Comparison of ENCODE assay signal across 1 cellular context in the genomic region with DNA sequence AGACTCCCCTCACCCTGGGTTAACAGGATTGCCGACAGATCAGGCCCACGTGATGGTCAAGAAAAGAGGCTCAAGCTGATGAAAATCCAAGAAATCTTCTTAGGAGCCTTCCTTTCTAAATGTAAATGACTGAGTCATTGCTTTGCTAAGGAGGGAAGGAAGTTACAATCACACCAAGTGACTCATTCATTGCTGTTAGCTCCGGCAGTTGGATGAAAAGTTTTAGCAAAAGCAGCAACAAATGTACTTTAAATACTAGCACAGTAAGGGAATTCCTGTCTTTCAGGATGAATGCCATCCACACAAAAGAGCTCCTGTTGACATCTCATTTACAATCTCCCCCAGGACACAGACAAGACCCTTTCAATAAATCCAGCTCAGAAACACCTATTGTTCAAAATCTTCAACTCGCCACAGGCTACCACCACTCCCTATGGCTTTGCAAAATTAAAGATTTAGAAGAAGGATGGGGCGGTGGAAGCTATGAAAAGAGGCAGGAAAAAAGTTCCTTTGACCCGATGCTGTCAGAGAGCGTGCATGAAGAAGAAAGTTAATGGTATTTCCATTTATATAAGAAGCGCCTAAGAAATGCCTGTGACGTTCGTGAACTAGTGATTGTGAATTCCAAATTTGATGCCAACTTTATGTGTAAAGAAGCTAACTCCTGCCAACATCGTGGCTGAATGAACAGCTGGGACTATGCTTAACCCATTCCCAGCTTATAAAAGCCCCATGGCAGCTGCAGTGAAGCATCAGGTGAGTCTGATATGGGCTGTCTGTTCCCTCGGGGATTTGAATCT.
TF ChIP-seq lines count a peak whose summit lies in the region.

No MANE protein-coding gene starts in this region.

TF ChIP-seq in K562, 482 proteins besides CTCF, POLR2A, EP300 and RAD21 (continued from another document and continues in another):
- TF ChIP-seq, protein P1, sequence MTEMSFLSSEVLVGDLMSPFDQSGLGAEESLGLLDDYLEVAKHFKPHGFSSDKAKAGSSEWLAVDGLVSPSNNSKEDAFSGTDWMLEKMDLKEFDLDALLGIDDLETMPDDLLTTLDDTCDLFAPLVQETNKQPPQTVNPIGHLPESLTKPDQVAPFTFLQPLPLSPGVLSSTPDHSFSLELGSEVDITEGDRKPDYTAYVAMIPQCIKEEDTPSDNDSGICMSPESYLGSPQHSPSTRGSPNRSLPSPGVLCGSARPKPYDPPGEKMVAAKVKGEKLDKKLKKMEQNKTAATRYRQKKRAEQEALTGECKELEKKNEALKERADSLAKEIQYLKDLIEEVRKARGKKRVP (CRISPR knock-in tag; IDR thresholded peaks at IDR 0.05): peak; percentile 97
- TF ChIP-seq ZNF232 (CRISPR knock-in tag; IDR thresholded peaks at IDR 0.05): peak; percentile 21; the same call in 1 of the 2 replicates
- peak; percentile 87 for TF ChIP-seq GABPB2 (CRISPR knock-in tag; conservative IDR thresholded peaks at IDR 0.05)
- peak; percentile 27 for TF ChIP-seq SAP30 (IDR thresholded peaks at IDR 0.05; ENCODE audit: borderline replicate concordance, insufficient read depth, low read depth, low read length, poor library complexity, severe bottlenecking)
- TF ChIP-seq HSF4 (CRISPR knock-in tag; IDR thresholded peaks at IDR 0.05; ENCODE audit: borderline replicate concordance): peak; percentile 43; the same call in 1 of the 2 replicates
- TF ChIP-seq COPS2 (conservative IDR thresholded peaks at IDR 0.05): no peak
- TF ChIP-seq, protein P2, sequence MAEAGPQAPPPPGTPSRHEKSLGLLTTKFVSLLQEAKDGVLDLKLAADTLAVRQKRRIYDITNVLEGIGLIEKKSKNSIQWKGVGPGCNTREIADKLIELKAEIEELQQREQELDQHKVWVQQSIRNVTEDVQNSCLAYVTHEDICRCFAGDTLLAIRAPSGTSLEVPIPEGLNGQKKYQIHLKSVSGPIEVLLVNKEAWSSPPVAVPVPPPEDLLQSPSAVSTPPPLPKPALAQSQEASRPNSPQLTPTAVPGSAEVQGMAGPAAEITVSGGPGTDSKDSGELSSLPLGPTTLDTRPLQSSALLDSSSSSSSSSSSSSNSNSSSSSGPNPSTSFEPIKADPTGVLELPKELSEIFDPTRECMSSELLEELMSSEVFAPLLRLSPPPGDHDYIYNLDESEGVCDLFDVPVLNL (CRISPR knock-in tag; IDR thresholded peaks at IDR 0.05; ENCODE audit: low read depth): no peak
- TF ChIP-seq ZNF134 (CRISPR knock-in tag; conservative IDR thresholded peaks at IDR 0.05): no peak
- 0 out of 2 replicates have a peak, but pooled peaks have one; percentile 21 for TF ChIP-seq ZNF695 (CRISPR knock-in tag; IDR thresholded peaks at IDR 0.05)
- TF ChIP-seq, protein P3, sequence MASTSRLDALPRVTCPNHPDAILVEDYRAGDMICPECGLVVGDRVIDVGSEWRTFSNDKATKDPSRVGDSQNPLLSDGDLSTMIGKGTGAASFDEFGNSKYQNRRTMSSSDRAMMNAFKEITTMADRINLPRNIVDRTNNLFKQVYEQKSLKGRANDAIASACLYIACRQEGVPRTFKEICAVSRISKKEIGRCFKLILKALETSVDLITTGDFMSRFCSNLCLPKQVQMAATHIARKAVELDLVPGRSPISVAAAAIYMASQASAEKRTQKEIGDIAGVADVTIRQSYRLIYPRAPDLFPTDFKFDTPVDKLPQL (IDR thresholded peaks at IDR 0.05; ENCODE audit: extremely low read depth, insufficient read length): peak; percentile 72
- no peak for TF ChIP-seq HDAC2 (IDR thresholded peaks at IDR 0.05)
- TF ChIP-seq ZFX (CRISPR knock-in tag; IDR thresholded peaks at IDR 0.05): no peak
- no peak for TF ChIP-seq SMC3 (conservative IDR thresholded peaks at IDR 0.05; ENCODE audit: insufficient read depth, low read depth, low read length)
- no peak for TF ChIP-seq KAT2B (IDR thresholded peaks at IDR 0.05; ENCODE audit: low read depth, low read length)
- peak; percentile 26; the same call in 1 of the 2 replicates for TF ChIP-seq ZNF384 (IDR thresholded peaks at IDR 0.05; ENCODE audit: low read depth, low read length)
- peak; percentile 93 for TF ChIP-seq ZNF3 (CRISPR knock-in tag; IDR thresholded peaks at IDR 0.05)
- no peak for TF ChIP-seq KDM4B (IDR thresholded peaks at IDR 0.05; ENCODE audit: borderline replicate concordance in 2 of 2, low read depth in 1 of 2)
- no peak for TF ChIP-seq NR4A1 (CRISPR knock-in tag; IDR thresholded peaks at IDR 0.05)
- peak; percentile 72 for TF ChIP-seq NR4A1 (tag; IDR thresholded peaks at IDR 0.05)
- no peak for TF ChIP-seq RFX1 (IDR thresholded peaks at IDR 0.05)
- TF ChIP-seq HOMEZ (CRISPR knock-in tag; IDR thresholded peaks at IDR 0.05): no peak
- no peak for TF ChIP-seq ZNF121 (CRISPR knock-in tag; conservative IDR thresholded peaks at IDR 0.05)
- TF ChIP-seq MAFK (IDR thresholded peaks at IDR 0.05; ENCODE audit: low read length): peak; percentile 86
- TF ChIP-seq SMARCB1 (IDR thresholded peaks at IDR 0.05; ENCODE audit: insufficient read length, low read depth): no peak
- no peak for TF ChIP-seq HLTF (IDR thresholded peaks at IDR 0.05)
- TF ChIP-seq, protein P4, sequence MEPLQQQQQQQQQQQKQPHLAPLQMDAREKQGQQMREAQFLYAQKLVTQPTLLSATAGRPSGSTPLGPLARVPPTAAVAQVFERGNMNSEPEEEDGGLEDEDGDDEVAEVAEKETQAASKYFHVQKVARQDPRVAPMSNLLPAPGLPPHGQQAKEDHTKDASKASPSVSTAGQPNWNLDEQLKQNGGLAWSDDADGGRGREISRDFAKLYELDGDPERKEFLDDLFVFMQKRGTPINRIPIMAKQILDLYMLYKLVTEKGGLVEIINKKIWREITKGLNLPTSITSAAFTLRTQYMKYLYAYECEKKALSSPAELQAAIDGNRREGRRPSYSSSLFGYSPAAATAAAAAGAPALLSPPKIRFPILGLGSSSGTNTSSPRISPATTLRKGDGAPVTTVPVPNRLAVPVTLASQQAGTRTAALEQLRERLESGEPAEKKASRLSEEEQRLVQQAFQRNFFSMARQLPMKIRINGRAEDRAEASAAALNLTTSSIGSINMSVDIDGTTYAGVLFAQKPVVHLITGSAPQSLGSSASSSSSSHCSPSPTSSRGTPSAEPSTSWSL (CRISPR knock-in tag; IDR thresholded peaks at IDR 0.05; ENCODE audit: borderline replicate concordance): no peak
- TF ChIP-seq POU5F1 (IDR thresholded peaks at IDR 0.05; ENCODE audit: borderline replicate concordance, low read depth, low read length, partially characterized antibody): no peak
- no peak for TF ChIP-seq THAP12 (CRISPR knock-in tag; IDR thresholded peaks at IDR 0.05)
- TF ChIP-seq, protein P5, sequence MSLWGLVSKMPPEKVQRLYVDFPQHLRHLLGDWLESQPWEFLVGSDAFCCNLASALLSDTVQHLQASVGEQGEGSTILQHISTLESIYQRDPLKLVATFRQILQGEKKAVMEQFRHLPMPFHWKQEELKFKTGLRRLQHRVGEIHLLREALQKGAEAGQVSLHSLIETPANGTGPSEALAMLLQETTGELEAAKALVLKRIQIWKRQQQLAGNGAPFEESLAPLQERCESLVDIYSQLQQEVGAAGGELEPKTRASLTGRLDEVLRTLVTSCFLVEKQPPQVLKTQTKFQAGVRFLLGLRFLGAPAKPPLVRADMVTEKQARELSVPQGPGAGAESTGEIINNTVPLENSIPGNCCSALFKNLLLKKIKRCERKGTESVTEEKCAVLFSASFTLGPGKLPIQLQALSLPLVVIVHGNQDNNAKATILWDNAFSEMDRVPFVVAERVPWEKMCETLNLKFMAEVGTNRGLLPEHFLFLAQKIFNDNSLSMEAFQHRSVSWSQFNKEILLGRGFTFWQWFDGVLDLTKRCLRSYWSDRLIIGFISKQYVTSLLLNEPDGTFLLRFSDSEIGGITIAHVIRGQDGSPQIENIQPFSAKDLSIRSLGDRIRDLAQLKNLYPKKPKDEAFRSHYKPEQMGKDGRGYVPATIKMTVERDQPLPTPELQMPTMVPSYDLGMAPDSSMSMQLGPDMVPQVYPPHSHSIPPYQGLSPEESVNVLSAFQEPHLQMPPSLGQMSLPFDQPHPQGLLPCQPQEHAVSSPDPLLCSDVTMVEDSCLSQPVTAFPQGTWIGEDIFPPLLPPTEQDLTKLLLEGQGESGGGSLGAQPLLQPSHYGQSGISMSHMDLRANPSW (CRISPR knock-in tag; IDR thresholded peaks at IDR 0.05): no peak
- no peak for TF ChIP-seq NFYB (IDR thresholded peaks at IDR 0.05; ENCODE audit: extremely low read depth, insufficient read length)
- peak; percentile 89 for TF ChIP-seq NEUROD1 (IDR thresholded peaks at IDR 0.05; ENCODE audit: borderline replicate concordance, low read depth, low read length, partially characterized antibody)
- peak in 1 of 2 experiments; percentile 55; a peak in 1 of 4 replicates for TF ChIP-seq FOXA3 (CRISPR knock-in tag; conservative IDR thresholded peaks at IDR 0.05 in 1 of 2, IDR thresholded peaks at IDR 0.05 in 1 of 2)
- peak; percentile 73; the same call in 1 of the 2 replicates for TF ChIP-seq NFXL1 (CRISPR knock-in tag; IDR thresholded peaks at IDR 0.05)
- TF ChIP-seq, protein P6, sequence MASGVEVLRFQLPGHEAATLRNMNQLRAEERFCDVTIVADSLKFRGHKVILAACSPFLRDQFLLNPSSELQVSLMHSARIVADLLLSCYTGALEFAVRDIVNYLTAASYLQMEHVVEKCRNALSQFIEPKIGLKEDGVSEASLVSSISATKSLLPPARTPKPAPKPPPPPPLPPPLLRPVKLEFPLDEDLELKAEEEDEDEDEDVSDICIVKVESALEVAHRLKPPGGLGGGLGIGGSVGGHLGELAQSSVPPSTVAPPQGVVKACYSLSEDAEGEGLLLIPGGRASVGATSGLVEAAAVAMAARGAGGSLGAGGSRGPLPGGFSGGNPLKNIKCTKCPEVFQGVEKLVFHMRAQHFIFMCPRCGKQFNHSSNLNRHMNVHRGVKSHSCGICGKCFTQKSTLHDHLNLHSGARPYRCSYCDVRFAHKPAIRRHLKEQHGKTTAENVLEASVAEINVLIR (CRISPR knock-in tag; IDR thresholded peaks at IDR 0.05): 0 out of 2 replicates have a peak, but pooled peaks have one; percentile 17
- TF ChIP-seq RBFOX2 (IDR thresholded peaks at IDR 0.05; ENCODE audit: low read depth, low read length): peak; percentile 96
- TF ChIP-seq RFX5 (IDR thresholded peaks at IDR 0.05; ENCODE audit: low read depth, low read length): no peak
- TF ChIP-seq EZH2 (IDR thresholded peaks at IDR 0.05; ENCODE audit: borderline replicate concordance, low read depth, low read length): no peak
- TF ChIP-seq ARID2 (IDR thresholded peaks at IDR 0.05): no peak
- TF ChIP-seq POLR2H (tag; IDR thresholded peaks at IDR 0.05; ENCODE audit: low read depth): no peak
- peak; percentile 74 for TF ChIP-seq POLR2AphosphoS5 (IDR thresholded peaks at IDR 0.05; ENCODE audit: control insufficient read depth, insufficient read depth, low read depth, low read length)
- peak; percentile 35; the same call in 1 of the 2 replicates for TF ChIP-seq DMBX1 (CRISPR knock-in tag; IDR thresholded peaks at IDR 0.05; ENCODE audit: borderline replicate concordance)
- TF ChIP-seq ZNF717 (CRISPR knock-in tag; IDR thresholded peaks at IDR 0.05): peak; percentile 95
- no peak for TF ChIP-seq BMI1 (IDR thresholded peaks at IDR 0.05; ENCODE audit: low read length)
- TF ChIP-seq, protein P7, sequence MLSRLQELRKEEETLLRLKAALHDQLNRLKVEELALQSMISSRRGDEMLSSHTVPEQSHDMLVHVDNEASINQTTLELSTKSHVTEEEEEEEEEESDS (CRISPR knock-in tag; IDR thresholded peaks at IDR 0.05): 0 out of 2 replicates have a peak, but pooled peaks have one; percentile 10
- peak; percentile 10 for TF ChIP-seq CCNT2 (IDR thresholded peaks at IDR 0.05; ENCODE audit: borderline replicate concordance, extremely low read depth, insufficient read length, low read depth, low read length)
- TF ChIP-seq NFE2 (IDR thresholded peaks at IDR 0.05; ENCODE audit: low read depth): no peak
- TF ChIP-seq, protein P8, sequence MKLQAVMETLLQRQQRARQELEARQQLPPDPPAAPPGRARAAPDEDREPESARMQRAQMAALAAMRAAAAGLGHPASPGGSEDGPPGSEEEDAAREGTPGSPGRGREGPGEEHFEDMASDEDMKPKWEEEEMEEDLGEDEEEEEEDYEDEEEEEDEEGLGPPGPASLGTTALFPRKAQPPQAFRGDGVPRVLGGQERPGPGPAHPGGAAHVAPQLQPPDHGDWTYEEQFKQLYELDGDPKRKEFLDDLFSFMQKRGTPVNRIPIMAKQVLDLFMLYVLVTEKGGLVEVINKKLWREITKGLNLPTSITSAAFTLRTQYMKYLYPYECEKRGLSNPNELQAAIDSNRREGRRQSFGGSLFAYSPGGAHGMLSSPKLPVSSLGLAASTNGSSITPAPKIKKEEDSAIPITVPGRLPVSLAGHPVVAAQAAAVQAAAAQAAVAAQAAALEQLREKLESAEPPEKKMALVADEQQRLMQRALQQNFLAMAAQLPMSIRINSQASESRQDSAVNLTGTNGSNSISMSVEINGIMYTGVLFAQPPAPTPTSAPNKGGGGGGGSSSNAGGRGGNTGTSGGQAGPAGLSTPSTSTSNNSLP (IDR thresholded peaks at IDR 0.05; ENCODE audit: borderline replicate concordance, low read depth, low read length): no peak
- no peak for TF ChIP-seq TAF15 (IDR thresholded peaks at IDR 0.05; ENCODE audit: low read depth, low read length)
- TF ChIP-seq ERF (CRISPR knock-in tag; IDR thresholded peaks at IDR 0.05): no peak; the same call in none of the 2 replicates
- TF ChIP-seq BDP1 (IDR thresholded peaks at IDR 0.05; ENCODE audit: insufficient read depth, insufficient read length): no peak
